In the genomic region with DNA sequence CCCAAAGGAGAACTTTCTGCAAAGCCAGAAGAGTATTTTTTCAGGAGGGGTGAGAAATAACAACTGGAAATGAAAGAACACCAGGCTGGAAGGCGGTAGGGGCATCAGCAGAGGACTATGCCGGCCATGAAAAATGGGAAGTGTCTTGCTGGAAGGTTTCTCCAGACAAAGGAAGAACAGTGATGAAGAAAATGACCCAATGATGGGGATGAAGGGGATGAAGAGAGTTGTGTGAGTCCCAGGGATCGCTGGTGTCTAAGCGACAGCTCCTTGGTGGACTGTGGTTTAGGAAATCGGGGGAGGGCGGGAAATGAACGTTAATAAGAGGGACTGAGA, we compare ENCODE assay signal across 9 cellular contexts. TPM values are rescaled to one million over a fixed set of nuclear protein-coding genes. Genes with fewer than 3 reads are reported as not detected.
DNase-seq lines count a peak whose midpoint lies in the region; ATAC-seq and TF ChIP-seq lines count a peak whose summit lies in the region.
"Had no signal": no experiment of that assay in that cellular context is flagged by ENCODE, and none has a peak within 500 bp of the region (broad histone marks: within the 10 kb centered on the region; RNA-seq: fewer than 3 reads in every experiment).

No MANE protein-coding gene starts in this region.

- CTCF ChIA-PET in activated CD4-positive, alpha-beta T cell treated with anti-CD3 and anti-CD28 coated beads for 36 hours (lab: Charles Lee), result interaction anchor here (0.7 to 10.3 kb wide), 23 partner anchors 10 to 791 kb away, joined by 3 to 203 read pairs (median 6); partner anchors contain the start of genes ATP5MC1 and CALCOCO2
- CTCF ChIA-PET in activated CD8-positive, alpha-beta T cell treated with anti-CD3 and anti-CD28 coated beads for 36 hours (lab: Charles Lee), result interaction anchor here (0.6 to 18.1 kb wide), 14 partner anchors 12 to 219 kb away, joined by 3 to 614 read pairs (median 6); no protein-coding TSS in a partner anchor

- TF ChIP-seq CTCF in activated CD8-positive, alpha-beta T cell treated with anti-CD3 and anti-CD28 coated beads for 36 hours (IDR thresholded peaks at IDR 0.05), result no peak

- peaks cover 35% of the 10 kb centered on the region for H3K27me3 Mint-ChIP-seq in activated CD4-positive, alpha-beta T cell treated with anti-CD3 and anti-CD28 coated beads for 36 hours
- peaks cover 46% of the 10 kb centered on the region for H3K27me3 Mint-ChIP-seq in activated CD8-positive, alpha-beta T cell treated with anti-CD3 and anti-CD28 coated beads for 36 hours
- H3K27me3 Mint-ChIP-seq in stimulated activated naive CD8-positive, alpha-beta T cell treated with anti-CD3 and anti-CD28 coated beads, Interleukin-15, amount 100 ng/mL, for 72 hours, result peaks cover 76% of the 10 kb centered on the region

- H3K4me1 ChIP-seq in iPS-20b (ENCODE audit: insufficient read depth, low read length), result peaks cover 16% of the 10 kb centered on the region; the same call in 1 of the 2 replicates

- H3K9me3 ChIP-seq in iPS-20b (ENCODE audit: insufficient read depth, low read depth, low read length), result no peaks in the 10 kb centered on the region

- peak overlapping the region; percentile 83; the same call in 1 of the 2 replicates for H3K9ac ChIP-seq in iPS-20b (ENCODE audit: low read depth, low read length)

- peak overlapping the region; percentile 96 for H3K4me3 ChIP-seq in iPS-20b (ENCODE audit: low read length)

- H3K27me3 ChIP-seq in iPS-20b (ENCODE audit: insufficient read depth, low read length), result peaks cover 22% of the 10 kb centered on the region

- DNase-seq in activated CD4-positive, alpha-beta T cell treated with anti-CD3 and anti-CD28 coated beads for 36 hours, result no peak
- no peak for DNase-seq in activated CD4-positive, alpha-beta T cell treated with anti-CD3 and anti-CD28 coated beads for 1 hour
- no peak for DNase-seq in activated CD8-positive, alpha-beta T cell treated with anti-CD3 and anti-CD28 coated beads for 36 hours
- no peak for DNase-seq in stimulated activated naive CD8-positive, alpha-beta T cell treated with anti-CD3 and anti-CD28 coated beads, Interleukin-15, amount 100 ng/mL, for 72 hours
- DNase-seq in NCI-H1417 treated with DMSO at 0.1 percent for 48 hours (lab: John Stamatoyannopoulos, UW), result no peak
- DNase-seq in activated effector memory CD4-positive, alpha-beta T cell treated with anti-CD3 and anti-CD28 coated beads, Interleukin-2, amount 50 U/mL, for 16 hours, result no peak

- H3K36me3 Mint-ChIP-seq in activated CD4-positive, alpha-beta T cell treated with anti-CD3 and anti-CD28 coated beads for 36 hours (ENCODE audit: low read depth), result no peaks in the 10 kb centered on the region
- no peaks in the 10 kb centered on the region for H3K36me3 Mint-ChIP-seq in activated CD8-positive, alpha-beta T cell treated with anti-CD3 and anti-CD28 coated beads for 36 hours (ENCODE audit: low read depth)

- POLR2A ChIA-PET in activated CD4-positive, alpha-beta T cell treated with anti-CD3 and anti-CD28 coated beads for 36 hours (lab: Charles Lee), result interaction anchor here (0.5 kb wide), 1 partner anchor 132 kb away, joined by 3 read pairs; no protein-coding TSS in a partner anchor
- POLR2A ChIA-PET in activated CD8-positive, alpha-beta T cell treated with anti-CD3 and anti-CD28 coated beads for 36 hours (lab: Charles Lee), result interaction anchor here (0.8 kb wide), 1 partner anchor 62 kb away, joined by 3 read pairs; no protein-coding TSS in a partner anchor

- no peaks in the 10 kb centered on the region for H3K36me3 ChIP-seq in iPS-20b (ENCODE audit: insufficient read depth, low read depth, low read length)

- peak overlapping the region; percentile 7 for H3K27ac ChIP-seq in iPS-20b (ENCODE audit: low read length)

- H3K4me3 Mint-ChIP-seq in activated CD4-positive, alpha-beta T cell treated with anti-CD3 and anti-CD28 coated beads for 36 hours, result peak overlapping the region; percentile 63
- H3K4me3 Mint-ChIP-seq in activated CD8-positive, alpha-beta T cell treated with anti-CD3 and anti-CD28 coated beads for 36 hours, result peak overlapping the region; percentile 63
- H3K4me3 Mint-ChIP-seq in stimulated activated naive CD8-positive, alpha-beta T cell treated with anti-CD3 and anti-CD28 coated beads, Interleukin-15, amount 100 ng/mL, for 72 hours, result peak overlapping the region; percentile 79 to 82

- no peak overlapping the region for H3K27ac Mint-ChIP-seq in activated CD4-positive, alpha-beta T cell treated with anti-CD3 and anti-CD28 coated beads for 36 hours
- no peak overlapping the region for H3K27ac Mint-ChIP-seq in activated CD8-positive, alpha-beta T cell treated with anti-CD3 and anti-CD28 coated beads for 36 hours
- H3K27ac Mint-ChIP-seq in stimulated activated naive CD8-positive, alpha-beta T cell treated with anti-CD3 and anti-CD28 coated beads, Interleukin-15, amount 100 ng/mL, for 72 hours, result peak overlapping the region in 1 of 2 donors; percentile 79

- no peak for ATAC-seq in activated CD4-positive, alpha-beta T cell treated with anti-CD3 and anti-CD28 coated beads for 36 hours
- no peak for ATAC-seq in activated CD8-positive, alpha-beta T cell treated with anti-CD3 and anti-CD28 coated beads for 36 hours
- ATAC-seq in stimulated activated naive CD8-positive, alpha-beta T cell treated with anti-CD3 and anti-CD28 coated beads, Interleukin-15, amount 100 ng/mL, for 72 hours, result no peak
- ATAC-seq in GM18502 (IDR thresholded peaks at IDR 0.05; ENCODE audit: poor library complexity, unreplicated experiment), result no peak

- peaks cover 15% of the 10 kb centered on the region for H3K4me1 Mint-ChIP-seq in activated CD4-positive, alpha-beta T cell treated with anti-CD3 and anti-CD28 coated beads for 36 hours
- peaks cover 18% of the 10 kb centered on the region for H3K4me1 Mint-ChIP-seq in activated CD8-positive, alpha-beta T cell treated with anti-CD3 and anti-CD28 coated beads for 36 hours (ENCODE audit: low read depth)
- H3K4me1 Mint-ChIP-seq in stimulated activated naive CD8-positive, alpha-beta T cell treated with anti-CD3 and anti-CD28 coated beads, Interleukin-15, amount 100 ng/mL, for 72 hours, result peaks cover 31% of the 10 kb centered on the region

- H3K9me3 Mint-ChIP-seq in activated CD4-positive, alpha-beta T cell treated with anti-CD3 and anti-CD28 coated beads for 36 hours (ENCODE audit: low read depth), result no peaks in the 10 kb centered on the region
- H3K9me3 Mint-ChIP-seq in activated CD8-positive, alpha-beta T cell treated with anti-CD3 and anti-CD28 coated beads for 36 hours, result no peaks in the 10 kb centered on the region
- no peaks in the 10 kb centered on the region for H3K9me3 Mint-ChIP-seq in stimulated activated naive CD8-positive, alpha-beta T cell treated with anti-CD3 and anti-CD28 coated beads, Interleukin-15, amount 100 ng/mL, for 72 hours

- intact Hi-C loops in activated CD4-positive, alpha-beta T cell treated with anti-CD3 and anti-CD28 coated beads for 36 hours (cut with DNase I, micrococcal nuclease), result no loop called here
- intact Hi-C loops in activated CD8-positive, alpha-beta T cell treated with anti-CD3 and anti-CD28 coated beads for 36 hours (cut with micrococcal nuclease), result no loop called here

RNA-seq across cellular contexts. Expression of gene TTLL6, which starts 0.6 kb away (rescaled TPM):
- total RNA-seq in activated CD4-positive, alpha-beta T cell treated with anti-CD3 and anti-CD28 coated beads for 36 hours, result not detected
- total RNA-seq in activated CD8-positive, alpha-beta T cell treated with anti-CD3 and anti-CD28 coated beads for 36 hours, result not detected
- total RNA-seq: LHCN-M2 had no signal

RNA-seq across cellular contexts. Expression of gene CALCOCO2, which starts 14.4 kb away (rescaled TPM):
- total RNA-seq in activated CD4-positive, alpha-beta T cell treated with anti-CD3 and anti-CD28 coated beads for 36 hours, result 100 to 1,000 TPM in 1 of 2 experiments, 10 to 100 TPM in 1; 66.7 to 102 TPM
- 10 to 100 TPM; 69.2 to 73.1 TPM for total RNA-seq in activated CD8-positive, alpha-beta T cell treated with anti-CD3 and anti-CD28 coated beads for 36 hours
